1 cellular context compared by ENCODE assay signal in genomic region chr11:17730608-17731462, GRCh38.
TF ChIP-seq lines count a peak whose summit lies in the region.

No MANE protein-coding gene starts in this region.

TF ChIP-seq in HCT116, 20 proteins besides CTCF, POLR2A, EP300 and RAD21 (continued from another document):
- TF ChIP-seq EZH2 (IDR thresholded peaks at IDR 0.05) (no peak), ELF1 (IDR thresholded peaks at IDR 0.05; ENCODE audit: borderline replicate concordance, low read depth) (no peak)
